Comparison of ENCODE assay signal across 19 cellular contexts in the genomic region with DNA sequence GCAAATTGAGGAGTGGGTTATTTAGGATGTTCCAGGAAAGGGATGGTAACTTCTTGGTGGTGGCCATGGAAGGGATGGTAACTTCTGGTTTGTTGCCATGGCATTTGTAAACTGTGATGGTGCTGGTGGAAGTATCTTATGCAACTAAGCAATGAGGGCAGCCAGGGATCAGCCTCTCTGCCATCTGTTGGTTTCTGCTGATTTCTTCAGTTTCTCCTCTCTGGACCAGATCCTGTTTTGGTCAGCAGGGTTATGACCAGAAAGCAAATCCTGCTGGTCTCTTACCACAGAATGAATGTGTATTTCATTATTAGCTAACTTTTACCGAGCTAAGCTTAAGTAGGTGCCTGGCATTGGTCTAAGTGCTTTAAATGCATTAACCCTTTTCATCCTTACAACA.
DNase-seq lines count a peak whose midpoint lies in the region; ATAC-seq and TF ChIP-seq lines count a peak whose summit lies in the region.
"Had no signal": no experiment of that assay in that cellular context is flagged by ENCODE, and none has a peak within 500 bp of the region (broad histone marks: within the 10 kb centered on the region; RNA-seq: fewer than 3 reads in every experiment).

No MANE protein-coding gene starts in this region.

- WGBS in right lobe of liver (ENCODE audit: insufficient coverage, low coverage, low lambda C conversion rate, missing lambda C conversion rate): 0% methylated on average over 1 of the region's 1 CpG
- WGBS in spleen, 5 donors: 42 to 79% (median 68%) methylated on average over 1 of the region's 1 CpG
- WGBS in esophagus muscularis mucosa: 94% methylated on average over 1 of the region's 1 CpG

- H3K4me3 ChIP-seq in MG63: no peak overlapping the region
- H3K4me3 ChIP-seq in choroid plexus epithelial cell (ENCODE audit: low read depth, low read length): no peak overlapping the region
- H3K4me3 ChIP-seq in right lobe of liver: no peak overlapping the region
- no peak overlapping the region for H3K4me3 ChIP-seq in spleen
- H3K4me3 ChIP-seq in esophagus muscularis mucosa: no peak overlapping the region
- H3K4me3 ChIP-seq: colonic mucosa, Peyer's patch, upper lobe of right lung had no signal

- DNase-seq in AG20443 (ENCODE audit: low spot score) (peak; percentile 72), MG63 (peak; percentile 27), choroid plexus epithelial cell (ENCODE audit: low read depth) (peak; percentile 95), right lobe of liver (peak in 1 of 3 donors; percentile 65), spleen (no peak), putamen (ENCODE audit: low spot score) (no peak), esophagus muscularis mucosa (ENCODE audit: extremely low spot score) (no peak)
- DNase-seq: activated CD4-positive, alpha-beta memory T cell treated with anti-CD3 and anti-CD28 coated beads, Interleukin-2, amount 10 ng/mL, durations not matched to agents 7 days and 5 days; amniotic stem cell; Calu3; colonic mucosa; NCI-H2029 treated with DMSO at 0.1 percent for 48 hours; NCI-H748 treated with DMSO at 0.1 percent for 48 hours; Peyer's patch; posterior cingulate gyrus; stimulated activated naive CD8-positive, alpha-beta T cell treated with anti-CD3 and anti-CD28 coated beads, Interleukin-15, Interleukin-2, amounts not matched to agents 100 U/mL and 50 U/mL, for 24 hours; SW 1271; upper lobe of right lung had no signal

- peak; percentile 88 to 97 (median 92) for ATAC-seq in right lobe of liver
- ATAC-seq in HG02642 (IDR thresholded peaks at IDR 0.05; ENCODE audit: poor library complexity, unreplicated experiment): no peak
- ATAC-seq: stimulated activated naive CD8-positive, alpha-beta T cell treated with anti-CD3 and anti-CD28 coated beads, Interleukin-15, Interleukin-2, amounts not matched to agents 100 U/mL and 50 U/mL, for 24 hours; upper lobe of right lung had no signal

- intact Hi-C loops in right lobe of liver (cut with DNase I) (no loop called here), spleen (cut with DNase I; ENCODE audit: low total_unique reads) (no loop called here), esophagus muscularis mucosa (cut with DNase I) (no loop called here)

- TF ChIP-seq CTCF in choroid plexus epithelial cell (conservative IDR thresholded peaks at IDR 0.05; ENCODE audit: low read depth, low read length) (no peak), right lobe of liver (IDR thresholded peaks at IDR 0.05) (peak in 1 of 4 donors; percentile 10), spleen (IDR thresholded peaks at IDR 0.05 in 8 of 11, conservative IDR thresholded peaks at IDR 0.05 in 3 of 11) (no peak), esophagus muscularis mucosa (IDR thresholded peaks at IDR 0.05) (no peak)

- H3K4me1 ChIP-seq in right lobe of liver (peaks cover 0 to 18% (median 0%) of the 10 kb centered on the region in 4 donors), spleen (no peaks in the 10 kb centered on the region), esophagus muscularis mucosa (peaks cover 0 to 3% (median 0%) of the 10 kb centered on the region in 4 donors)
- H3K4me1 ChIP-seq: colonic mucosa, Peyer's patch, upper lobe of right lung had no signal

- H3K27ac ChIP-seq in right lobe of liver (peak overlapping the region in 2 of 3 donors; percentile 28 to 44), spleen (no peak overlapping the region), esophagus muscularis mucosa (replicated peaks in 1 of 4) (no peak overlapping the region)
- H3K27ac ChIP-seq: colonic mucosa, Peyer's patch, upper lobe of right lung had no signal

- no peaks in the 10 kb centered on the region for H3K27me3 ChIP-seq in MG63
- H3K27me3 ChIP-seq in right lobe of liver: no peaks in the 10 kb centered on the region
- H3K27me3 ChIP-seq in spleen (replicated peaks in 1 of 7): no peaks in the 10 kb centered on the region
- H3K27me3 ChIP-seq in esophagus muscularis mucosa: no peaks in the 10 kb centered on the region
- H3K27me3 ChIP-seq: colonic mucosa, Peyer's patch, upper lobe of right lung had no signal

- TF ChIP-seq POLR2A in right lobe of liver (IDR thresholded peaks at IDR 0.05) (no peak), spleen (IDR thresholded peaks at IDR 0.05) (no peak), esophagus muscularis mucosa (IDR thresholded peaks at IDR 0.05; ENCODE audit: low read depth) (no peak)

- H3K9me3 ChIP-seq in MG63: no peaks in the 10 kb centered on the region
- no peaks in the 10 kb centered on the region for H3K9me3 ChIP-seq in right lobe of liver
- H3K9me3 ChIP-seq in spleen: no peaks in the 10 kb centered on the region
- no peaks in the 10 kb centered on the region for H3K9me3 ChIP-seq in esophagus muscularis mucosa
- H3K9me3 ChIP-seq: colonic mucosa, Peyer's patch, upper lobe of right lung had no signal

- H3K36me3 ChIP-seq in MG63 (no peaks in the 10 kb centered on the region), right lobe of liver (no peaks in the 10 kb centered on the region), spleen (no peaks in the 10 kb centered on the region), esophagus muscularis mucosa (no peaks in the 10 kb centered on the region)
- H3K36me3 ChIP-seq: colonic mucosa, Peyer's patch, upper lobe of right lung had no signal

- no peak for TF ChIP-seq EP300 in esophagus muscularis mucosa (IDR thresholded peaks at IDR 0.05)

Comparison
In these comparisons a context has a peak if more than half of its experiments do, and no peak if none do; other contexts are left out.
1. DNase-seq: peak in AG20443 (single experiment), MG63 (single experiment) and choroid plexus epithelial cell (single experiment); none in spleen (single experiment), putamen (single experiment) and esophagus muscularis mucosa (single experiment).
2. H3K27ac ChIP-seq: peak in right lobe of liver (2 of 3); none in spleen (0 of 8) and esophagus muscularis mucosa (0 of 4).